In genomic region chr9:91900057-91900816, GRCh38 we compare ENCODE assay signal across 1 cellular context.
TF ChIP-seq lines count a peak whose summit lies in the region.

No MANE protein-coding gene starts in this region.

TF ChIP-seq in GM23338, 12 proteins besides CTCF, POLR2A, EP300 and RAD21 (continued from another document):
- no peak for TF ChIP-seq ZNF462 (CRISPR knock-in tag; IDR thresholded peaks at IDR 0.05)
- no peak for TF ChIP-seq STAT1 (IDR thresholded peaks at IDR 0.05; ENCODE audit: unreplicated experiment)
- no peak for TF ChIP-seq EZH2 (IDR thresholded peaks at IDR 0.05; ENCODE audit: low read depth, unreplicated experiment)
- TF ChIP-seq EZH2phosphoT487 (IDR thresholded peaks at IDR 0.05; ENCODE audit: unreplicated experiment): no peak
- TF ChIP-seq POLR2AphosphoS5 (IDR thresholded peaks at IDR 0.05; ENCODE audit: low read depth): no peak
- TF ChIP-seq ZNF331 (CRISPR knock-in tag; IDR thresholded peaks at IDR 0.05; ENCODE audit: low read depth): no peak
- no peak for TF ChIP-seq CREB1 (CRISPR knock-in tag; IDR thresholded peaks at IDR 0.05; ENCODE audit: low read depth)
